Comparison of ENCODE assay signal across 9 cellular contexts in the genomic region with DNA sequence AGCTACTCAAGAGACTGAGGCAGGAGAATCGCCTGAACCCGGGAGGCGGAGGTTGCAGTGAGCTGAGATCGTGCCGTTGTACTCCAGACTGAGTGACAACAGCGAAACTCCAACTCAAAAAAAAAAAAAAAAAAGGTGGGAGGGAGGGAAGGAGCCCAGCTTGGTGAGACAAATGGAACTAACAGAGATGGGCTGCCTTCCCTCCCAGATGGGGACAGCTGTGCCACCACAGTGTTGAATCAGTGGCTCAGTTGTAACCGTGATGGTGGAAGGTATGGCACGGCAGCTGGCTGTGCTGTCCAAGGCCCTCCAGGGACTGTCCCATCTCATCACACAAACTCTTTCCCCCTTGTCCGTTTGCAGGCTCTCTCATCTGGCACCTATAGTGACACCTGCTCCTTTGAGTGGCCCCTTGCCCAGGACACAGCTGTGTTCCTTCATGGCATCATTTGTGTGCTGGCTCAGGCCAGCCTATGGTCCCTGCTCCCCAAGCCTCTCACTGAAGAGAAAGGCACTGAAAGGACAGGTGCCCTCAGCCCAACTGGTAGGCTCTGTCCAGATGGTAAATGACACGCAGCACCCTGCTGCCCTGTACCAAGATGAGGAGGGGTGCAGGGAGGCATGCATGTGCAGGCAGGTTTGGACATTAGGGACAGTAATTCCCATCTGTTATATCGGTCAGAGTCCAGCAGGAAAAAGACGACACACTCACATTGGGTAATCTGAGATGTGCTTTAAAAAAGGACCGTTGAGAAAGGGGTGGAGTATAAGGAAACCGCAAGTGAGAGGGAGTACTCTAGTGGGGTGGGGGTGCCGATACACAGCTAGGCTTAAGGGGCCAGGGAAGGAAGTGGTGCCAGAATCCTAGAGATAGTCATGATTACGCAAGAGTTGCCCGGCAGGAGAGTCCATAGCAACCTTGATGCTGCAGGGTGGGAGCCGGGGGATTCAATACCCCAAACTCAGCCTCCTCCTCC. TPM values are rescaled to one million over a fixed set of nuclear protein-coding genes. Genes with fewer than 3 reads are reported as not detected.
DNase-seq lines count a peak whose midpoint lies in the region; ATAC-seq and TF ChIP-seq lines count a peak whose summit lies in the region.
"Had no signal": no experiment of that assay in that cellular context is flagged by ENCODE, and none has a peak within 500 bp of the region (broad histone marks: within the 10 kb centered on the region; RNA-seq: fewer than 3 reads in every experiment).

No MANE protein-coding gene starts in this region.

- no peaks in the 10 kb centered on the region for H3K9me3 Mint-ChIP-seq in activated T-cell treated with anti-CD3 and anti-CD28 coated beads, Interleukin-2, amount 50 U/mL, for 24 hours
- no peaks in the 10 kb centered on the region for H3K9me3 Mint-ChIP-seq in T-cell
- H3K9me3 Mint-ChIP-seq in stimulated activated naive CD8-positive, alpha-beta T cell treated with anti-CD3 and anti-CD28 coated beads, Interleukin-15, amount 100 ng/mL, for 72 hours = no peaks in the 10 kb centered on the region
- H3K9me3 Mint-ChIP-seq in stimulated activated memory B cell treated with anti-CD40 and anti-IgM and Interleukin-4, amounts not matched to agents 10 μg/mL and 1 μg/mL and 100 μg/mL, for 72 hours = no peaks in the 10 kb centered on the region

- peak overlapping the region; percentile 75 for H3K27ac Mint-ChIP-seq in activated T-cell treated with anti-CD3 and anti-CD28 coated beads, Interleukin-2, amount 50 U/mL, for 24 hours
- H3K27ac Mint-ChIP-seq in T-cell = peak overlapping the region; percentile 93 to 96
- peak overlapping the region in 1 of 2 donors; percentile 79 for H3K27ac Mint-ChIP-seq in stimulated activated naive CD8-positive, alpha-beta T cell treated with anti-CD3 and anti-CD28 coated beads, Interleukin-15, amount 100 ng/mL, for 72 hours
- no peak overlapping the region for H3K27ac Mint-ChIP-seq in stimulated activated memory B cell treated with anti-CD40 and anti-IgM and Interleukin-4, amounts not matched to agents 10 μg/mL and 1 μg/mL and 100 μg/mL, for 72 hours

- peaks cover 86% of the 10 kb centered on the region for H3K4me1 Mint-ChIP-seq in activated T-cell treated with anti-CD3 and anti-CD28 coated beads, Interleukin-2, amount 50 U/mL, for 24 hours (ENCODE audit: low read depth)
- H3K4me1 Mint-ChIP-seq in T-cell = peaks cover 78 to 86% (median 80%) of the 10 kb centered on the region in 3 donors
- peaks cover 78% of the 10 kb centered on the region for H3K4me1 Mint-ChIP-seq in stimulated activated naive CD8-positive, alpha-beta T cell treated with anti-CD3 and anti-CD28 coated beads, Interleukin-15, amount 100 ng/mL, for 72 hours
- peaks cover 18% of the 10 kb centered on the region for H3K4me1 Mint-ChIP-seq in stimulated activated memory B cell treated with anti-CD40 and anti-IgM and Interleukin-4, amounts not matched to agents 10 μg/mL and 1 μg/mL and 100 μg/mL, for 72 hours

- ATAC-seq in T-cell (replicated peaks in 1 of 4) (peak; percentile 58 to 68 (median 59)), GM18520 (IDR thresholded peaks at IDR 0.05; ENCODE audit: unreplicated experiment) (no peak)
- ATAC-seq in stimulated activated naive CD8-positive, alpha-beta T cell treated with anti-CD3 and anti-CD28 coated beads, Interleukin-15, amount 100 ng/mL, for 72 hours = peak; percentile 31
- ATAC-seq in stimulated activated memory B cell treated with anti-CD40 and anti-IgM and Interleukin-4, amounts not matched to agents 10 μg/mL and 1 μg/mL and 100 μg/mL, for 72 hours = no peak

- no peak overlapping the region for H3K4me3 ChIP-seq in foreskin fibroblast (ENCODE audit: low read depth in 1 of 2, low read length in 2 of 2)

- POLR2A ChIA-PET in T-cell (lab: Charles Lee) = no interaction called here

- peak; percentile 44 for DNase-seq in activated T-cell treated with anti-CD3 and anti-CD28 coated beads, Interleukin-2, amount 50 U/mL, for 24 hours
- no peak for DNase-seq in activated T-cell treated with anti-CD3 and anti-CD28 coated beads, Interleukin-2, amount 50 U/mL, for 1 hour
- peak in 8 of 34 experiments; percentile 13 to 43 (median 30) for DNase-seq in T-cell
- DNase-seq in foreskin fibroblast = peak; percentile 62 to 84
- DNase-seq in stimulated activated naive CD8-positive, alpha-beta T cell treated with anti-CD3 and anti-CD28 coated beads, Interleukin-15, amount 100 ng/mL, for 72 hours = no peak
- no peak for DNase-seq in SHP77 (lab: John Stamatoyannopoulos, UW)
- DNase-seq: nucleus accumbens had no signal

- CTCF ChIA-PET in T-cell (lab: Charles Lee) = no interaction called here

- H3K36me3 Mint-ChIP-seq in activated T-cell treated with anti-CD3 and anti-CD28 coated beads, Interleukin-2, amount 50 U/mL, for 24 hours (ENCODE audit: low read depth) = peaks cover 53% of the 10 kb centered on the region
- peaks cover 19% of the 10 kb centered on the region for H3K36me3 Mint-ChIP-seq in T-cell
- H3K36me3 Mint-ChIP-seq in stimulated activated memory B cell treated with anti-CD40 and anti-IgM and Interleukin-4, amounts not matched to agents 10 μg/mL and 1 μg/mL and 100 μg/mL, for 72 hours = no peaks in the 10 kb centered on the region

- no peaks in the 10 kb centered on the region for H3K27me3 Mint-ChIP-seq in activated T-cell treated with anti-CD3 and anti-CD28 coated beads, Interleukin-2, amount 50 U/mL, for 24 hours
- no peaks in the 10 kb centered on the region for H3K27me3 Mint-ChIP-seq in T-cell
- H3K27me3 Mint-ChIP-seq in stimulated activated naive CD8-positive, alpha-beta T cell treated with anti-CD3 and anti-CD28 coated beads, Interleukin-15, amount 100 ng/mL, for 72 hours = no peaks in the 10 kb centered on the region
- peaks cover 35% of the 10 kb centered on the region for H3K27me3 Mint-ChIP-seq in stimulated activated memory B cell treated with anti-CD40 and anti-IgM and Interleukin-4, amounts not matched to agents 10 μg/mL and 1 μg/mL and 100 μg/mL, for 72 hours

- TF ChIP-seq CTCF in foreskin fibroblast (IDR thresholded peaks at IDR 0.05; ENCODE audit: low read depth, low read length) = no peak

- H3K4me3 Mint-ChIP-seq in activated T-cell treated with anti-CD3 and anti-CD28 coated beads, Interleukin-2, amount 50 U/mL, for 24 hours = no peak overlapping the region
- H3K4me3 Mint-ChIP-seq in T-cell = peak overlapping the region; percentile 41 to 65 (median 55)
- H3K4me3 Mint-ChIP-seq in stimulated activated naive CD8-positive, alpha-beta T cell treated with anti-CD3 and anti-CD28 coated beads, Interleukin-15, amount 100 ng/mL, for 72 hours = no peak overlapping the region
- no peak overlapping the region for H3K4me3 Mint-ChIP-seq in stimulated activated memory B cell treated with anti-CD40 and anti-IgM and Interleukin-4, amounts not matched to agents 10 μg/mL and 1 μg/mL and 100 μg/mL, for 72 hours

RNA-seq across cellular contexts. Expression of gene SMIM33, which starts 4.3 kb away (rescaled TPM):
- 1 to 10 TPM in 1 of 5 donors, under 1 TPM in 4; 0.13 to 1.1 (median 0.47) TPM for total RNA-seq in T-cell

RNA-seq across cellular contexts. Expression of gene STING1, which starts 7.5 kb away (rescaled TPM):
- total RNA-seq in T-cell = 100 to 1,000 TPM; 102 to 181 (median 138) TPM

RNA-seq across cellular contexts. Expression of gene ECSCR, which starts 12.6 kb away (rescaled TPM):
- total RNA-seq in T-cell = under 1 TPM in 1 of 5 donors, not detected in 4; 0.70 TPM

RNA-seq across cellular contexts. Expression of gene DNAJC18, which starts 35.8 kb away (rescaled TPM):
- 1 to 10 TPM; 4.7 to 7.2 (median 6.4) TPM for total RNA-seq in T-cell

Comparison
In these comparisons a context has a peak if more than half of its experiments do, and no peak if none do; other contexts are left out.
1. DNase-seq: peak in activated T-cell treated with anti-CD3 and anti-CD28 coated beads, Interleukin-2, amount 50 U/mL, for 24 hours (single experiment) and foreskin fibroblast (2 of 2); none in activated T-cell treated with anti-CD3 and anti-CD28 coated beads, Interleukin-2, amount 50 U/mL, for 1 hour (single experiment), stimulated activated naive CD8-positive, alpha-beta T cell treated with anti-CD3 and anti-CD28 coated beads, Interleukin-15, amount 100 ng/mL, for 72 hours (0 of 2) and SHP77 (0 of 2).
2. H3K4me3 Mint-ChIP-seq: peak in T-cell (3 of 3); none in activated T-cell treated with anti-CD3 and anti-CD28 coated beads, Interleukin-2, amount 50 U/mL, for 24 hours (single experiment), stimulated activated naive CD8-positive, alpha-beta T cell treated with anti-CD3 and anti-CD28 coated beads, Interleukin-15, amount 100 ng/mL, for 72 hours (0 of 2) and stimulated activated memory B cell treated with anti-CD40 and anti-IgM and Interleukin-4, amounts not matched to agents 10 μg/mL and 1 μg/mL and 100 μg/mL, for 72 hours (single experiment).
3. ATAC-seq: peak in T-cell (4 of 4) and stimulated activated naive CD8-positive, alpha-beta T cell treated with anti-CD3 and anti-CD28 coated beads, Interleukin-15, amount 100 ng/mL, for 72 hours (single experiment); none in stimulated activated memory B cell treated with anti-CD40 and anti-IgM and Interleukin-4, amounts not matched to agents 10 μg/mL and 1 μg/mL and 100 μg/mL, for 72 hours (single experiment) and GM18520 (single experiment).